ENCODE assay signal across 1 cellular context in genomic region chr10:122568551-122568950, GRCh38.
TF ChIP-seq lines count a peak whose summit lies in the region.

No MANE protein-coding gene starts in this region.

TF ChIP-seq in H1, 55 proteins besides CTCF, POLR2A, EP300 and RAD21:
- TF ChIP-seq JUN (IDR thresholded peaks at IDR 0.05; ENCODE audit: low read depth, low read length) = no peak
- no peak for TF ChIP-seq JUND (IDR thresholded peaks at IDR 0.05; ENCODE audit: low read length)
- TF ChIP-seq ASH2L (IDR thresholded peaks at IDR 0.05; ENCODE audit: low read length) = no peak
- no peak for TF ChIP-seq TBP (IDR thresholded peaks at IDR 0.05; ENCODE audit: low read depth, low read length)
- no peak for TF ChIP-seq CHD1 (IDR thresholded peaks at IDR 0.05; ENCODE audit: low read depth, low read length)
- no peak for TF ChIP-seq SUZ12 (IDR thresholded peaks at IDR 0.05; ENCODE audit: low read length)
- TF ChIP-seq KDM4A (IDR thresholded peaks at IDR 0.05; ENCODE audit: low read depth, low read length, severe bottlenecking) = no peak
- TF ChIP-seq NRF1 (IDR thresholded peaks at IDR 0.05; ENCODE audit: low read depth, low read length) = no peak
- TF ChIP-seq BACH1 (IDR thresholded peaks at IDR 0.05; ENCODE audit: low read length) = no peak
- TF ChIP-seq POLR2AphosphoS5 (IDR thresholded peaks at IDR 0.05; ENCODE audit: low read depth, low read length) = no peak
- no peak for TF ChIP-seq NANOG (IDR thresholded peaks at IDR 0.05; ENCODE audit: insufficient read depth, low read depth, low read length, poor library complexity, severe bottlenecking)
- no peak for TF ChIP-seq PHF8 (conservative IDR thresholded peaks at IDR 0.05; ENCODE audit: low read depth, low read length)
- no peak for TF ChIP-seq CTBP2 (IDR thresholded peaks at IDR 0.05; ENCODE audit: borderline replicate concordance, insufficient read depth, insufficient read length, low read length)
- TF ChIP-seq SIX5 (IDR thresholded peaks at IDR 0.05; ENCODE audit: low read depth, low read length) = no peak
- TF ChIP-seq CHD2 (IDR thresholded peaks at IDR 0.05; ENCODE audit: low read length) = no peak
- TF ChIP-seq, protein P1, sequence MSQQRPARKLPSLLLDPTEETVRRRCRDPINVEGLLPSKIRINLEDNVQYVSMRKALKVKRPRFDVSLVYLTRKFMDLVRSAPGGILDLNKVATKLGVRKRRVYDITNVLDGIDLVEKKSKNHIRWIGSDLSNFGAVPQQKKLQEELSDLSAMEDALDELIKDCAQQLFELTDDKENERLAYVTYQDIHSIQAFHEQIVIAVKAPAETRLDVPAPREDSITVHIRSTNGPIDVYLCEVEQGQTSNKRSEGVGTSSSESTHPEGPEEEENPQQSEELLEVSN (IDR thresholded peaks at IDR 0.05) = no peak
- no peak for TF ChIP-seq SP4 (IDR thresholded peaks at IDR 0.05; ENCODE audit: low read length)
